In genomic region chr11:70569173-70569890, GRCh38 we compare ENCODE assay signal across 1 cellular context.
TF ChIP-seq lines count a peak whose summit lies in the region.

No MANE protein-coding gene starts in this region.

TF ChIP-seq in HepG2, 621 proteins besides CTCF, POLR2A, EP300 and RAD21:
- TF ChIP-seq ZGPAT (CRISPR knock-in tag; IDR thresholded peaks at IDR 0.05) = no peak
- TF ChIP-seq AGO2 (optimal IDR thresholded peaks at IDR 0.05; ENCODE audit: low read depth, low read length) = peak; percentile 47
- TF ChIP-seq NFYB (CRISPR knock-in tag; IDR thresholded peaks at IDR 0.05) = peak; percentile 36; the same call in 1 of the 2 replicates
TF ChIP-seq in HepG2: peak in this region for 2.
